ENCODE assay signal across 25 cellular contexts in genomic region chr2:3468296-3468988, GRCh38. TPM values are rescaled to one million over a fixed set of nuclear protein-coding genes. Genes with fewer than 3 reads are reported as not detected.
DNase-seq lines count a peak whose midpoint lies in the region; ATAC-seq and TF ChIP-seq lines count a peak whose summit lies in the region.
"Had no signal": no experiment of that assay in that cellular context is flagged by ENCODE, and none has a peak within 500 bp of the region (broad histone marks: within the 10 kb centered on the region; RNA-seq: fewer than 3 reads in every experiment).

No MANE protein-coding gene starts in this region.

- no TSS peak for BruUV-seq in Caco-2 (replicated peaks; lab: Mats Ljungman, UMichigan)

- no peak overlapping the region for H3K4me3 Mint-ChIP-seq in Caco-2 (ENCODE audit: unreplicated experiment)
- no peak overlapping the region for H3K4me3 Mint-ChIP-seq in activated T-helper 17 cell treated with anti-CD3 and anti-CD28 coated beads, Interleukin-2, amount 50 U/mL, for 72 hours
- H3K4me3 Mint-ChIP-seq: activated CD4-positive, alpha-beta T cell treated with anti-CD3 and anti-CD28 coated beads, Interleukin-2, amount 10 ng/mL, durations not matched to agents 24 days and 14 days; activated CD8-positive, alpha-beta memory T cell treated with anti-CD3 and anti-CD28 coated beads, Interleukin-2, amount 10 ng/mL, durations not matched to agents 7 days and 5 days; activated naive CD4-positive, alpha-beta T cell treated with anti-CD3 and anti-CD28 coated beads, Interleukin-2, amount 50 U/mL, for 24 hours; activated T-helper 1 cell treated with anti-CD3 and anti-CD28 coated beads, Interleukin-12 subunit alpha, Interleukin-12 subunit beta, Interleukin-2, Interleukin-4 antibody, amounts not matched to agents 30 ng/mL and 10 ng/mL and 1 ng/mL, durations not matched to agents 14 hours and 24 hours and 36 hours; CD4-positive, CD25-positive, alpha-beta regulatory T cell; T-helper 17 cell had no signal

- H3K27me3 ChIP-seq in Caco-2 (replicated peaks; ENCODE audit: control insufficient read depth, insufficient read depth, low read length) (no peaks in the 10 kb centered on the region), lower lobe of right lung (ENCODE audit: low read depth) (no peaks in the 10 kb centered on the region), suprapubic skin (no peaks in the 10 kb centered on the region)

- H3K27me3 Mint-ChIP-seq in Caco-2 (ENCODE audit: insufficient read depth, unreplicated experiment), result no peaks in the 10 kb centered on the region
- H3K27me3 Mint-ChIP-seq in activated T-helper 17 cell treated with anti-CD3 and anti-CD28 coated beads, Interleukin-2, amount 50 U/mL, for 72 hours, result no peaks in the 10 kb centered on the region
- H3K27me3 Mint-ChIP-seq: activated CD4-positive, alpha-beta T cell treated with anti-CD3 and anti-CD28 coated beads, Interleukin-2, amount 10 ng/mL, durations not matched to agents 24 days and 14 days; activated CD8-positive, alpha-beta memory T cell treated with anti-CD3 and anti-CD28 coated beads, Interleukin-2, amount 10 ng/mL, durations not matched to agents 7 days and 5 days; activated naive CD4-positive, alpha-beta T cell treated with anti-CD3 and anti-CD28 coated beads, Interleukin-2, amount 50 U/mL, for 24 hours; CD4-positive, CD25-positive, alpha-beta regulatory T cell; progenitor cell of endocrine pancreas; T-helper 17 cell had no signal

- H3K27ac Mint-ChIP-seq in Caco-2 (ENCODE audit: unreplicated experiment), result peak overlapping the region; percentile 36
- peak overlapping the region; percentile 66 for H3K27ac Mint-ChIP-seq in activated T-helper 17 cell treated with anti-CD3 and anti-CD28 coated beads, Interleukin-2, amount 50 U/mL, for 72 hours
- H3K27ac Mint-ChIP-seq: activated CD4-positive, alpha-beta T cell treated with anti-CD3 and anti-CD28 coated beads, Interleukin-2, amount 10 ng/mL, durations not matched to agents 24 days and 14 days; activated CD8-positive, alpha-beta memory T cell treated with anti-CD3 and anti-CD28 coated beads, Interleukin-2, amount 10 ng/mL, durations not matched to agents 7 days and 5 days; activated T-helper 1 cell treated with anti-CD3 and anti-CD28 coated beads, Interleukin-12 subunit alpha, Interleukin-12 subunit beta, Interleukin-2, Interleukin-4 antibody, amounts not matched to agents 30 ng/mL and 10 ng/mL and 1 ng/mL, durations not matched to agents 14 hours and 24 hours and 36 hours; CD4-positive, CD25-positive, alpha-beta regulatory T cell; progenitor cell of endocrine pancreas; T-helper 17 cell had no signal

- no peak for TF ChIP-seq CTCF in Caco-2 (IDR thresholded peaks at IDR 0.05; ENCODE audit: insufficient read depth in 1 of 2, low read depth in 1 of 2, low read length in 1 of 2, severe bottlenecking in 1 of 2, unreplicated experiment in 1 of 2)
- TF ChIP-seq CTCF in lower lobe of right lung (IDR thresholded peaks at IDR 0.05), result no peak
- no peak for TF ChIP-seq CTCF in suprapubic skin (IDR thresholded peaks at IDR 0.05)

- H3K9me3 ChIP-seq in Caco-2 (no peaks in the 10 kb centered on the region), lower lobe of right lung (no peaks in the 10 kb centered on the region), suprapubic skin (no peaks in the 10 kb centered on the region)
- H3K9me3 ChIP-seq: SK-N-SH had no signal

- H3K27ac ChIP-seq in lower lobe of right lung (no peak overlapping the region), suprapubic skin (peak overlapping the region; percentile 35)

- H3K4me1 ChIP-seq in Caco-2, result peaks cover 20% of the 10 kb centered on the region
- H3K4me1 ChIP-seq in lower lobe of right lung, result peaks cover 18% of the 10 kb centered on the region
- peaks cover 44% of the 10 kb centered on the region for H3K4me1 ChIP-seq in suprapubic skin

- TF ChIP-seq POLR2A in suprapubic skin (IDR thresholded peaks at IDR 0.05), result no peak

- CTCF ChIA-PET in Caco-2 (lab: Charles Lee), result no interaction called here

- no peaks in the 10 kb centered on the region for H3K9me3 Mint-ChIP-seq in Caco-2 (ENCODE audit: unreplicated experiment)
- no peaks in the 10 kb centered on the region for H3K9me3 Mint-ChIP-seq in activated T-helper 17 cell treated with anti-CD3 and anti-CD28 coated beads, Interleukin-2, amount 50 U/mL, for 72 hours
- H3K9me3 Mint-ChIP-seq: activated CD4-positive, alpha-beta T cell treated with anti-CD3 and anti-CD28 coated beads, Interleukin-2, amount 10 ng/mL, durations not matched to agents 24 days and 14 days; activated naive CD4-positive, alpha-beta T cell treated with anti-CD3 and anti-CD28 coated beads, Interleukin-2, amount 50 U/mL, for 24 hours; activated T-helper 1 cell treated with anti-CD3 and anti-CD28 coated beads, Interleukin-12 subunit alpha, Interleukin-12 subunit beta, Interleukin-2, Interleukin-4 antibody, amounts not matched to agents 30 ng/mL and 10 ng/mL and 1 ng/mL, durations not matched to agents 14 hours and 24 hours and 36 hours; CD4-positive, CD25-positive, alpha-beta regulatory T cell had no signal

- TF ChIP-seq EP300 in suprapubic skin (IDR thresholded peaks at IDR 0.05), result no peak

- no peak for ATAC-seq in activated T-helper 17 cell treated with anti-CD3 and anti-CD28 coated beads, Interleukin-2, amount 50 U/mL, for 72 hours (replicated peaks)
- ATAC-seq in lower lobe of right lung (no peak), GM18520 (IDR thresholded peaks at IDR 0.05; ENCODE audit: unreplicated experiment) (no peak), HG02852 (IDR thresholded peaks at IDR 0.05; ENCODE audit: unreplicated experiment) (no peak), GM19023 (IDR thresholded peaks at IDR 0.05; ENCODE audit: unreplicated experiment) (no peak), GM19351 (IDR thresholded peaks at IDR 0.05; ENCODE audit: unreplicated experiment) (no peak)
- ATAC-seq: activated CD8-positive, alpha-beta memory T cell treated with anti-CD3 and anti-CD28 coated beads, Interleukin-2, amount 10 ng/mL, durations not matched to agents 7 days and 5 days; HepG2; T-helper 17 cell had no signal

- 96% methylated on average over 31 of the region's 31 CpGs for WGBS in suprapubic skin

- intact Hi-C loops in Caco-2 (cut with micrococcal nuclease; ENCODE audit: unreplicated experiment) (loop anchor here (5.0 kb wide), 1 partner anchor 184 kb away; no protein-coding TSS in a partner anchor), lower lobe of right lung (cut with DNase I) (no loop called here)

- H3K4me3 ChIP-seq in Caco-2 (ENCODE audit: low read depth, low read length), result no peak overlapping the region
- H3K4me3 ChIP-seq in lower lobe of right lung, result no peak overlapping the region
- no peak overlapping the region for H3K4me3 ChIP-seq in suprapubic skin

- peaks cover 3% of the 10 kb centered on the region; the same call in 1 of the 2 replicates for H3K36me3 ChIP-seq in Caco-2 (ENCODE audit: control insufficient read depth, insufficient read depth, low read length)
- H3K36me3 ChIP-seq in lower lobe of right lung, result peaks cover 94% of the 10 kb centered on the region
- peaks cover 55% of the 10 kb centered on the region for H3K36me3 ChIP-seq in suprapubic skin

- H3K36me3 Mint-ChIP-seq in Caco-2 (ENCODE audit: insufficient read depth, unreplicated experiment), result peaks cover 24% of the 10 kb centered on the region
- H3K36me3 Mint-ChIP-seq in activated T-helper 17 cell treated with anti-CD3 and anti-CD28 coated beads, Interleukin-2, amount 50 U/mL, for 72 hours (ENCODE audit: low read depth), result peaks cover 78% of the 10 kb centered on the region

- no peak for DNase-seq in Caco-2
- DNase-seq in lower lobe of right lung, result peak; percentile 22
- no peak for DNase-seq in suprapubic skin (ENCODE audit: low spot score in 2 of 2)
- DNase-seq: activated CD4-positive, alpha-beta T cell treated with anti-CD3 and anti-CD28 coated beads, Interleukin-2, amount 10 ng/mL, durations not matched to agents 24 days and 14 days; activated CD8-positive, alpha-beta memory T cell treated with anti-CD3 and anti-CD28 coated beads, Interleukin-2, amount 10 ng/mL, durations not matched to agents 7 days and 5 days; CD4-positive, CD25-positive, alpha-beta regulatory T cell; central memory CD4-positive, alpha-beta T cell; EL; hippocampal formation; NCI-H1092; NCI-H1930; NCI-H2227 treated with DMSO at 0.1 percent for 48 hours; NCI-H748 treated with DMSO at 0.1 percent for 48 hours; SK-N-SH; stimulated activated CD4-positive, alpha-beta T cell treated with anti-CD3 and anti-CD28 coated beads, Interleukin-1b, Interleukin-23, amount 100 ng/mL, for 48 hours; T-helper 17 cell had no signal

- POLR2A ChIA-PET in Caco-2 (lab: Charles Lee), result no interaction called here

- H3K4me1 Mint-ChIP-seq in Caco-2 (ENCODE audit: low read depth, unreplicated experiment), result no peaks in the 10 kb centered on the region
- H3K4me1 Mint-ChIP-seq in activated T-helper 17 cell treated with anti-CD3 and anti-CD28 coated beads, Interleukin-2, amount 50 U/mL, for 72 hours, result no peaks in the 10 kb centered on the region
- H3K4me1 Mint-ChIP-seq: activated CD4-positive, alpha-beta T cell treated with anti-CD3 and anti-CD28 coated beads, Interleukin-2, amount 10 ng/mL, durations not matched to agents 24 days and 14 days; activated CD8-positive, alpha-beta memory T cell treated with anti-CD3 and anti-CD28 coated beads, Interleukin-2, amount 10 ng/mL, durations not matched to agents 7 days and 5 days; activated naive CD4-positive, alpha-beta T cell treated with anti-CD3 and anti-CD28 coated beads, Interleukin-2, amount 50 U/mL, for 24 hours had no signal

RNA-seq across cellular contexts. Expression of gene ADI1, which starts 50.9 kb away (rescaled TPM):
- 63.7 and 69.2 TPM in 2 replicates for total RNA-seq in Caco-2 (2022)
- total RNA-seq in activated T-helper 17 cell treated with anti-CD3 and anti-CD28 coated beads, Interleukin-2, amount 50 U/mL, for 72 hours, result 10 to 100 TPM; 25.8 to 26.0 TPM
- 60.2 TPM for total RNA-seq in lower lobe of right lung
- 10 to 100 TPM; 39.2 to 54.4 (median 45.4) TPM for total RNA-seq in suprapubic skin
